In genomic region chr3:169458323-169458722, GRCh38 we compare ENCODE assay signal across 16 cellular contexts.
"Had no signal": no experiment of that assay in that cellular context is flagged by ENCODE, and none has a peak within 500 bp of the region (broad histone marks: within the 10 kb centered on the region; RNA-seq: fewer than 3 reads in every experiment).

No MANE protein-coding gene starts in this region.

- H3K9me3 ChIP-seq: ascending aorta had no signal

- DNase-seq: activated CD4-positive, alpha-beta T cell treated with anti-CD3 and anti-CD28 coated beads, Interleukin-2, amount 50 U/mL, for 1 hour; activated naive CD4-positive, alpha-beta T cell treated with anti-CD3 and anti-CD28 coated beads, Interleukin-2, amount 10 ng/mL, durations not matched to agents 7 days and 5 days; activated T-cell treated with anti-CD3 and anti-CD28 coated beads for 4 hours; islet precursor cell; nucleus accumbens; posterior cingulate gyrus; stimulated activated CD4-positive, alpha-beta T cell treated with anti-CD3 and anti-CD28 coated beads, Interleukin-15, amount 100 ng/mL, for 24 hours; stimulated activated CD4-positive, alpha-beta T cell treated with anti-CD3 and anti-CD28 coated beads, Interleukin-4, amount 100 ng/mL, for 1 hour; stimulated activated naive CD4-positive, alpha-beta T cell treated with Interleukin-2 at 50 U/mL for 16 hours; substantia nigra; T-helper 9 cell had no signal

- H3K36me3 ChIP-seq: ascending aorta had no signal

- H3K4me3 ChIP-seq: ascending aorta, skin epidermis had no signal

- ATAC-seq: activated CD4-positive, CD25-positive, alpha-beta regulatory T cell treated with anti-CD3 and anti-CD28 coated beads, Interleukin-2, amount 50 U/mL, for 24 hours; activated T-helper 17 cell treated with anti-CD3 and anti-CD28 coated beads, Interleukin-2, amount 50 U/mL, for 72 hours; natural killer cell treated with Interleukin-12 subunit alpha and Interleukin-12 subunit beta and Interleukin-15 and Interleukin-18, amount 100 ng/mL, for 72 hours had no signal

- H3K27me3 ChIP-seq: ascending aorta had no signal

- H3K27ac ChIP-seq: ascending aorta, skin epidermis had no signal

- H3K4me1 ChIP-seq: ascending aorta had no signal
